ENCODE assay signal across 8 cellular contexts in the genomic region with DNA sequence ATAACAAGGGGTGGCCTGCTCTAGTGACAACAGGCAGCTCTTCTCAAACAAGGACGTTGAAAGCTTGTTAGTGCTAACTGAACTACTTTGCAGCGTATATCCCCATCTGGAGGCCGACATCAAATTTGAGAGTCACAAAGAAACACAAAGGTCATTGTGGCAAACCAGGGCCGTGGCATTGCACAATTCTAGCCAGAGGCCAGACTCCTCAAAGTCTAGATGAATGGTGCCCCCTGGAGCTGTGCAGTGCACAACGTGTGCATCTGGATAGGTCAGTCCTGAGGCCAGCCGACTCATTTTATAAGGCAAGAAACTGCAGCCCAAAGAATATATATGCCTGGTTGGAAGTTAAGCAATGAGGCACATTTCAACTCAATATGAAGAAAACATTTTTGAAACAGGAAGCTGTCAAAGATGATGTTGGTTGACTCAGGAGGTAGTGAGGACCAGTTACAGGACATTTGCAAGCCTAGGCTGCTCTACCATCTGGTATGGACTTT.
A peak's percentile ranks its signal among the peaks of the same experiment; 100 is the strongest.
DNase-seq lines count a peak whose midpoint lies in the region; ATAC-seq, FAIRE-seq and TF ChIP-seq lines count a peak whose summit lies in the region.

No MANE protein-coding gene starts in this region.

- 39% methylated on average over 2 of the region's 6 CpGs; no CpG with 5 or more reads in 1 of the 2 experiments for WGBS in IMR-90 (ENCODE audit: extremely low coverage in 2 of 2, insufficient read length in 1 of 2), 2 experiments
- 49% methylated on average over 5 of the region's 6 CpGs for WGBS in esophagus muscularis mucosa

- H3K4me1 ChIP-seq in BLaER1 (peaks cover 54% of the 10 kb centered on the region), IMR-90 (ENCODE audit: control insufficient read depth, insufficient read depth, low read length) (peaks cover 10% of the 10 kb centered on the region), kidney (ENCODE audit: control insufficient read depth in 1 of 2, insufficient read depth in 1 of 2, low read depth in 1 of 2, low read length in 2 of 2) (no peaks in the 10 kb centered on the region), upper lobe of right lung (peaks cover 10% of the 10 kb centered on the region), esophagus muscularis mucosa (peaks cover 6 to 34% (median 30%) of the 10 kb centered on the region in 4 donors)

- POLR2A ChIA-PET in IMR-90 (lab: Charles Lee; ENCODE audit: unreplicated experiment) = no interaction called here
- POLR2A ChIA-PET in activated CD8-positive, alpha-beta T cell treated with anti-CD3 and anti-CD28 coated beads for 36 hours (lab: Charles Lee) = no interaction called here

- no peak overlapping the region for H3K14ac ChIP-seq in IMR-90 (replicated peaks; ENCODE audit: low read depth, low read length)

- no peak overlapping the region for H3K27ac Mint-ChIP-seq in activated CD8-positive, alpha-beta T cell treated with anti-CD3 and anti-CD28 coated beads for 36 hours

- CTCF ChIA-PET in IMR-90 (lab: Yijun Ruan, JAX) = interaction anchor here (0.7 kb wide), 1 partner anchor 619 kb away, joined by 3 read pairs; no protein-coding TSS in a partner anchor
- CTCF ChIA-PET in activated CD8-positive, alpha-beta T cell treated with anti-CD3 and anti-CD28 coated beads for 36 hours (lab: Charles Lee) = interaction anchor here (0.9 to 1.1 kb wide), 2 partner anchors 763 to 815 kb away, joined by 3 read pairs; no protein-coding TSS in a partner anchor

- no peak overlapping the region for H3K4me3 ChIP-seq in BLaER1
- no peak overlapping the region for H3K4me3 ChIP-seq in IMR-90 (ENCODE audit: insufficient read depth, low read depth, low read length)
- H3K4me3 ChIP-seq in kidney (ENCODE audit: low read length in 2 of 2) = no peak overlapping the region
- no peak overlapping the region for H3K4me3 ChIP-seq in upper lobe of right lung
- H3K4me3 ChIP-seq in esophagus muscularis mucosa = no peak overlapping the region

- peak overlapping the region; percentile 4; the same call in 1 of the 2 replicates for H2AK5ac ChIP-seq in IMR-90 (ENCODE audit: low read depth, low read length)

- no peaks in the 10 kb centered on the region for H3K27me3 Mint-ChIP-seq in activated CD8-positive, alpha-beta T cell treated with anti-CD3 and anti-CD28 coated beads for 36 hours

- H2BK20ac ChIP-seq in IMR-90 (ENCODE audit: low read depth, low read length) = no peak overlapping the region

- H3K36me3 Mint-ChIP-seq in activated CD8-positive, alpha-beta T cell treated with anti-CD3 and anti-CD28 coated beads for 36 hours (ENCODE audit: low read depth) = no peaks in the 10 kb centered on the region

- H3K4me2 ChIP-seq in BLaER1 (peak overlapping the region; percentile 2; the same call in 1 of the 2 replicates), IMR-90 (ENCODE audit: low read depth, low read length) (no peak overlapping the region)

- no peaks in the 10 kb centered on the region for H3K79me1 ChIP-seq in IMR-90 (ENCODE audit: low read depth in 1 of 2, low read length in 2 of 2)

- H4K20me1 ChIP-seq in BLaER1 (no peaks in the 10 kb centered on the region), IMR-90 (ENCODE audit: insufficient read depth, low read length) (no peaks in the 10 kb centered on the region)

- no peak for FAIRE-seq in kidney (lab: Jason Lieb, UNC)

- H3K18ac ChIP-seq in IMR-90 (ENCODE audit: low read depth, low read length) = no peak overlapping the region

- H3K9me1 ChIP-seq in IMR-90 (ENCODE audit: insufficient read depth, low read length) = peaks cover 5% of the 10 kb centered on the region; the same call in 1 of the 2 replicates

- peak; percentile 75 for ATAC-seq in IMR-90 (ENCODE audit: low read depth)
- ATAC-seq in activated CD8-positive, alpha-beta T cell treated with anti-CD3 and anti-CD28 coated beads for 36 hours = peak; percentile 12
- peak; percentile 92 for ATAC-seq in upper lobe of right lung
- ATAC-seq in HG03025 (IDR thresholded peaks at IDR 0.05; ENCODE audit: low FRiP score, unreplicated experiment) = no peak

- no peak overlapping the region for H4K91ac ChIP-seq in IMR-90 (ENCODE audit: insufficient read depth, low read depth, low read length)

- peak overlapping the region in 1 of 2 experiments; percentile 9; a peak in 1 of 4 replicates for H4K8ac ChIP-seq in IMR-90 (ENCODE audit: low read depth in 2 of 2, low read length in 2 of 2)

- intact Hi-C loops in IMR-90 (cut with micrococcal nuclease) = loop anchor here (10.0 kb wide), 2 partner anchors 436 to 454 kb away; no protein-coding TSS in a partner anchor
- intact Hi-C loops in activated CD8-positive, alpha-beta T cell treated with anti-CD3 and anti-CD28 coated beads for 36 hours (cut with micrococcal nuclease) = no loop called here
- intact Hi-C loops in kidney (cut with DNase I) = no loop called here
- intact Hi-C loops in upper lobe of right lung (cut with DNase I) = no loop called here
- intact Hi-C loops in esophagus muscularis mucosa (cut with DNase I) = no loop called here

- no TSS peak for BruUV-seq in IMR-90 (replicated peaks; lab: Mats Ljungman, UMichigan)

- no peaks in the 10 kb centered on the region for H3K9me3 Mint-ChIP-seq in activated CD8-positive, alpha-beta T cell treated with anti-CD3 and anti-CD28 coated beads for 36 hours

- no peak overlapping the region for H2BK15ac ChIP-seq in IMR-90 (ENCODE audit: low read depth, low read length)

- H2AK9ac ChIP-seq in IMR-90 (replicated peaks; ENCODE audit: low read depth, low read length, poor library complexity) = no peak overlapping the region

- H3K27me3 ChIP-seq in BLaER1 = no peaks in the 10 kb centered on the region
- no peaks in the 10 kb centered on the region for H3K27me3 ChIP-seq in IMR-90 (ENCODE audit: control insufficient read depth, insufficient read depth, low read length)
- no peaks in the 10 kb centered on the region for H3K27me3 ChIP-seq in upper lobe of right lung
- no peaks in the 10 kb centered on the region for H3K27me3 ChIP-seq in esophagus muscularis mucosa

- DNase-seq in IMR-90 (peak; percentile 65), kidney (peak; percentile 79), upper lobe of right lung (peak; percentile 80), GM20000 (ENCODE audit: low spot score) (no peak), esophagus muscularis mucosa (ENCODE audit: extremely low spot score) (no peak)
- peak; percentile 33 for DNase-seq in activated CD8-positive, alpha-beta T cell treated with anti-CD3 and anti-CD28 coated beads for 36 hours

- no peak overlapping the region for H3K4me3 Mint-ChIP-seq in activated CD8-positive, alpha-beta T cell treated with anti-CD3 and anti-CD28 coated beads for 36 hours

- TF ChIP-seq RAD21 in IMR-90 (IDR thresholded peaks at IDR 0.05; ENCODE audit: low read length) = peak; percentile 44; the same call in 1 of the 2 replicates

- H3K27ac ChIP-seq in BLaER1 (no peak overlapping the region), IMR-90 (ENCODE audit: insufficient read depth, low read length) (no peak overlapping the region), kidney (ENCODE audit: low read depth in 2 of 2, low read length in 2 of 2) (no peak overlapping the region), upper lobe of right lung (no peak overlapping the region), esophagus muscularis mucosa (replicated peaks in 1 of 4) (no peak overlapping the region)

- TF ChIP-seq POLR2A in IMR-90 (IDR thresholded peaks at IDR 0.05; ENCODE audit: low read depth, low read length) (no peak), esophagus muscularis mucosa (IDR thresholded peaks at IDR 0.05; ENCODE audit: low read depth) (no peak)

- in situ Hi-C loops in IMR-90 (cut with MboI; ENCODE audit: low sequenced_read_pairs) = no loop called here

- H2BK5ac ChIP-seq in IMR-90 (ENCODE audit: low read depth, low read length, poor library complexity, severe bottlenecking) = no peak overlapping the region

- no peak overlapping the region for H3K56ac ChIP-seq in IMR-90 (ENCODE audit: extremely low read depth, insufficient read depth, low read length)

- no peak overlapping the region for H4K5ac ChIP-seq in IMR-90 (ENCODE audit: low read depth, low read length)

- no peak for TF ChIP-seq EP300 in esophagus muscularis mucosa (IDR thresholded peaks at IDR 0.05)

- H3K23ac ChIP-seq in IMR-90 (ENCODE audit: low read depth, low read length) = no peak overlapping the region

- TF ChIP-seq CTCF in IMR-90 (conservative IDR thresholded peaks at IDR 0.05; ENCODE audit: low read depth, low read length) = peak; percentile 36
- TF ChIP-seq CTCF in activated CD8-positive, alpha-beta T cell treated with anti-CD3 and anti-CD28 coated beads for 36 hours (IDR thresholded peaks at IDR 0.05) = no peak
- no peak for TF ChIP-seq CTCF in kidney (IDR thresholded peaks at IDR 0.05; ENCODE audit: borderline replicate concordance, extremely low read depth, insufficient read depth)
- peak; percentile 45 for TF ChIP-seq CTCF in upper lobe of right lung (IDR thresholded peaks at IDR 0.05)
- no peak for TF ChIP-seq CTCF in GM20000 (IDR thresholded peaks at IDR 0.05; ENCODE audit: extremely low read depth, missing control alignments)
- TF ChIP-seq CTCF in esophagus muscularis mucosa (IDR thresholded peaks at IDR 0.05) = peak in 1 of 3 experiments; percentile 20

- H3K9ac ChIP-seq in BLaER1 = no peak overlapping the region
- no peak overlapping the region for H3K9ac ChIP-seq in IMR-90 (ENCODE audit: low read depth, low read length)
- no peak overlapping the region for H3K9ac ChIP-seq in kidney (ENCODE audit: low read length in 2 of 2)

- peaks cover 36% of the 10 kb centered on the region for H3K4me1 Mint-ChIP-seq in activated CD8-positive, alpha-beta T cell treated with anti-CD3 and anti-CD28 coated beads for 36 hours (ENCODE audit: low read depth)

- H2AFZ ChIP-seq in IMR-90 (replicated peaks; ENCODE audit: low read length, poor library complexity) = no peak overlapping the region

- H3K36me3 ChIP-seq in BLaER1 = no peaks in the 10 kb centered on the region
- no peaks in the 10 kb centered on the region for H3K36me3 ChIP-seq in IMR-90 (ENCODE audit: control insufficient read depth, insufficient read depth, low read length)
- H3K36me3 ChIP-seq in kidney (ENCODE audit: control insufficient read depth in 1 of 2, insufficient read depth in 2 of 2, low read length in 2 of 2) = no peaks in the 10 kb centered on the region
- no peaks in the 10 kb centered on the region for H3K36me3 ChIP-seq in upper lobe of right lung
- H3K36me3 ChIP-seq in esophagus muscularis mucosa = no peaks in the 10 kb centered on the region

- peak overlapping the region; percentile 18; the same call in 1 of the 2 replicates for H3K4ac ChIP-seq in IMR-90 (ENCODE audit: low read depth, low read length)

- no peaks in the 10 kb centered on the region for H3K9me3 ChIP-seq in BLaER1
- no peaks in the 10 kb centered on the region for H3K9me3 ChIP-seq in IMR-90 (ENCODE audit: control insufficient read depth, insufficient read depth, low read length)
- no peaks in the 10 kb centered on the region for H3K9me3 ChIP-seq in kidney (ENCODE audit: control insufficient read depth in 1 of 2, low read length in 2 of 2)
- H3K9me3 ChIP-seq in upper lobe of right lung = no peaks in the 10 kb centered on the region
- H3K9me3 ChIP-seq in esophagus muscularis mucosa = no peaks in the 10 kb centered on the region

- dilution Hi-C loops in IMR-90 (cut with HindIII; ENCODE audit: low sequenced_read_pairs, unreplicated experiment) = no loop called here

- no peak overlapping the region for H2BK120ac ChIP-seq in IMR-90 (ENCODE audit: low read depth, low read length)

TF ChIP-seq in IMR-90, 13 proteins besides CTCF, POLR2A, EP300 and RAD21 (continues in another document):
- peak; percentile 41 for TF ChIP-seq SMC3 (IDR thresholded peaks at IDR 0.05; ENCODE audit: low read depth, low read length)
- no peak for TF ChIP-seq MAZ (IDR thresholded peaks at IDR 0.05; ENCODE audit: borderline replicate concordance, low read depth, low read length)

Comparison
In these comparisons a context has a peak if more than half of its experiments do, and no peak if none do; other contexts are left out.
1. DNase-seq: peak in IMR-90 (single experiment), activated CD8-positive, alpha-beta T cell treated with anti-CD3 and anti-CD28 coated beads for 36 hours (single experiment), kidney (single experiment) and upper lobe of right lung (single experiment); none in GM20000 (single experiment) and esophagus muscularis mucosa (single experiment).
2. CTCF ChIP-seq: peak in IMR-90 (single experiment) and upper lobe of right lung (single experiment); none in activated CD8-positive, alpha-beta T cell treated with anti-CD3 and anti-CD28 coated beads for 36 hours (single experiment), kidney (single experiment) and GM20000 (single experiment).